ENCODE assay signal across 28 cellular contexts in genomic region chr7:63931985-63932577, GRCh38.
"Had no signal": no experiment of that assay in that cellular context is flagged by ENCODE, and none has a peak within 500 bp of the region (broad histone marks: within the 10 kb centered on the region; RNA-seq: fewer than 3 reads in every experiment).

No MANE protein-coding gene starts in this region.

- H3K9me3 ChIP-seq: thoracic aorta, thyroid gland, transverse colon, upper lobe of right lung, uterus, vagina had no signal

- DNase-seq: stimulated activated CD4-positive, alpha-beta T cell treated with anti-CD3 and anti-CD28 coated beads, Interleukin-2, amount 100 ng/mL, for 48 hours; stimulated activated CD4-positive, alpha-beta T cell treated with anti-CD3 and anti-CD28 coated beads, Interleukin-4, amount 100 ng/mL, for 1 hour; stimulated activated CD4-positive, alpha-beta T cell treated with anti-CD3 and anti-CD28 coated beads, Interleukin-4, amount 100 ng/mL, for 24 hours; stimulated activated CD4-positive, alpha-beta T cell treated with anti-CD3 and anti-CD28 coated beads, Interleukin-4, amount 100 ng/mL, for 4 hours; stimulated activated CD8-positive, alpha-beta memory T cell treated with anti-CD3 and anti-CD28 coated beads, Interleukin-4, amount 100 ng/mL, for 48 hours; stimulated activated naive B cell treated with anti-CD40 and anti-IgM and Interleukin-4, amounts not matched to agents 10 μg/mL and 1 μg/mL and 100 μg/mL, for 72 hours; stimulated activated naive CD4-positive, alpha-beta T cell; stimulated activated naive CD4-positive, alpha-beta T cell treated with Interleukin-2 at 50 U/mL for 16 hours; stimulated activated naive CD8-positive, alpha-beta T cell treated with anti-CD3 and anti-CD28 coated beads, Interleukin-15, amount 100 ng/mL, for 72 hours; stimulated activated naive CD8-positive, alpha-beta T cell treated with anti-CD3 and anti-CD28 coated beads, Interleukin-15, Interleukin-2, amounts not matched to agents 100 U/mL and 50 U/mL, for 24 hours; stomach; substantia nigra; thyroid gland; tibial artery; transverse colon; trophoblast cell; upper lobe of right lung; uterus had no signal

- H3K4me3 Mint-ChIP-seq: stimulated activated effector memory CD8-positive, alpha-beta T cell treated with anti-CD3 and anti-CD28 coated beads, Interleukin-12 subunit alpha, Interleukin-12 subunit beta, amount 100 ng/mL, for 72 hours; stimulated activated memory B cell treated with anti-CD40 and anti-IgM and Interleukin-4, amounts not matched to agents 10 μg/mL and 1 μg/mL and 100 μg/mL, for 72 hours; stimulated activated naive B cell treated with anti-CD40 and anti-IgM and Interleukin-4, amounts not matched to agents 10 μg/mL and 1 μg/mL and 100 μg/mL, for 72 hours; stimulated activated naive CD8-positive, alpha-beta T cell treated with anti-CD3 and anti-CD28 coated beads, Interleukin-15, amount 100 ng/mL, for 72 hours; stimulated activated naive CD8-positive, alpha-beta T cell treated with anti-CD3 and anti-CD28 coated beads, Interleukin-15, Interleukin-2, amounts not matched to agents 100 ng/mL and 50 ng/mL, for 24 hours; type B pancreatic cell had no signal

- H3K4me1 ChIP-seq: upper lobe of right lung, uterus had no signal

- FAIRE-seq: urothelium cell line had no signal

- H3K27me3 Mint-ChIP-seq: stimulated activated naive B cell treated with anti-CD40 and anti-IgM and Interleukin-4, amounts not matched to agents 10 μg/mL and 1 μg/mL and 100 μg/mL, for 72 hours; type B pancreatic cell had no signal

- H3K36me3 Mint-ChIP-seq: stimulated activated effector memory CD8-positive, alpha-beta T cell treated with anti-CD3 and anti-CD28 coated beads, Interleukin-12 subunit alpha, Interleukin-12 subunit beta, amount 100 ng/mL, for 72 hours; stimulated activated memory B cell treated with anti-CD40 and anti-IgM and Interleukin-4, amounts not matched to agents 10 μg/mL and 1 μg/mL and 100 μg/mL, for 72 hours; stimulated activated naive B cell treated with anti-CD40 and anti-IgM and Interleukin-4, amounts not matched to agents 10 μg/mL and 1 μg/mL and 100 μg/mL, for 72 hours; type B pancreatic cell had no signal

- H3K27ac ChIP-seq: stomach, suprapubic skin, thoracic aorta, thyroid gland, tibial artery, tibial nerve, transverse colon, upper lobe of left lung, upper lobe of right lung, uterus, vagina had no signal

- H3K27me3 ChIP-seq: suprapubic skin, thyroid gland, tibial nerve, transverse colon, upper lobe of left lung, upper lobe of right lung, uterus, vagina had no signal

- H3K4me3 ChIP-seq: stomach, suprapubic skin, thoracic aorta, thyroid gland, tibial artery, tibial nerve, transverse colon, upper lobe of left lung, upper lobe of right lung, uterus, vagina had no signal

- ATAC-seq: stimulated activated effector memory CD8-positive, alpha-beta T cell treated with anti-CD3 and anti-CD28 coated beads, Interleukin-12 subunit alpha, Interleukin-12 subunit beta, amount 100 ng/mL, for 72 hours; stimulated activated memory B cell treated with anti-CD40 and anti-IgM and Interleukin-4, amounts not matched to agents 10 μg/mL and 1 μg/mL and 100 μg/mL, for 72 hours; stimulated activated naive B cell treated with anti-CD40 and anti-IgM and Interleukin-4, amounts not matched to agents 10 μg/mL and 1 μg/mL and 100 μg/mL, for 72 hours; stimulated activated naive CD8-positive, alpha-beta T cell treated with anti-CD3 and anti-CD28 coated beads, Interleukin-15, amount 100 ng/mL, for 72 hours; stimulated activated naive CD8-positive, alpha-beta T cell treated with anti-CD3 and anti-CD28 coated beads, Interleukin-15, Interleukin-2, amounts not matched to agents 100 U/mL and 50 U/mL, for 24 hours had no signal

- H3K27ac Mint-ChIP-seq: stimulated activated effector memory CD8-positive, alpha-beta T cell treated with anti-CD3 and anti-CD28 coated beads, Interleukin-12 subunit alpha, Interleukin-12 subunit beta, amount 100 ng/mL, for 72 hours; stimulated activated memory B cell treated with anti-CD40 and anti-IgM and Interleukin-4, amounts not matched to agents 10 μg/mL and 1 μg/mL and 100 μg/mL, for 72 hours; stimulated activated naive B cell treated with anti-CD40 and anti-IgM and Interleukin-4, amounts not matched to agents 10 μg/mL and 1 μg/mL and 100 μg/mL, for 72 hours; stimulated activated naive CD8-positive, alpha-beta T cell treated with anti-CD3 and anti-CD28 coated beads, Interleukin-15, amount 100 ng/mL, for 72 hours; stimulated activated naive CD8-positive, alpha-beta T cell treated with anti-CD3 and anti-CD28 coated beads, Interleukin-15, Interleukin-2, amounts not matched to agents 100 ng/mL and 50 ng/mL, for 24 hours; type B pancreatic cell had no signal

- H3K36me3 ChIP-seq: stomach, suprapubic skin, thoracic aorta, thyroid gland, tibial artery, tibial nerve, transverse colon, upper lobe of left lung, upper lobe of right lung, uterus, vagina had no signal

- H3K4me1 Mint-ChIP-seq: stimulated activated effector memory CD8-positive, alpha-beta T cell treated with anti-CD3 and anti-CD28 coated beads, Interleukin-12 subunit alpha, Interleukin-12 subunit beta, amount 100 ng/mL, for 72 hours; stimulated activated memory B cell treated with anti-CD40 and anti-IgM and Interleukin-4, amounts not matched to agents 10 μg/mL and 1 μg/mL and 100 μg/mL, for 72 hours; stimulated activated naive B cell treated with anti-CD40 and anti-IgM and Interleukin-4, amounts not matched to agents 10 μg/mL and 1 μg/mL and 100 μg/mL, for 72 hours; stimulated activated naive CD8-positive, alpha-beta T cell treated with anti-CD3 and anti-CD28 coated beads, Interleukin-15, amount 100 ng/mL, for 72 hours had no signal
